In the genomic region with DNA sequence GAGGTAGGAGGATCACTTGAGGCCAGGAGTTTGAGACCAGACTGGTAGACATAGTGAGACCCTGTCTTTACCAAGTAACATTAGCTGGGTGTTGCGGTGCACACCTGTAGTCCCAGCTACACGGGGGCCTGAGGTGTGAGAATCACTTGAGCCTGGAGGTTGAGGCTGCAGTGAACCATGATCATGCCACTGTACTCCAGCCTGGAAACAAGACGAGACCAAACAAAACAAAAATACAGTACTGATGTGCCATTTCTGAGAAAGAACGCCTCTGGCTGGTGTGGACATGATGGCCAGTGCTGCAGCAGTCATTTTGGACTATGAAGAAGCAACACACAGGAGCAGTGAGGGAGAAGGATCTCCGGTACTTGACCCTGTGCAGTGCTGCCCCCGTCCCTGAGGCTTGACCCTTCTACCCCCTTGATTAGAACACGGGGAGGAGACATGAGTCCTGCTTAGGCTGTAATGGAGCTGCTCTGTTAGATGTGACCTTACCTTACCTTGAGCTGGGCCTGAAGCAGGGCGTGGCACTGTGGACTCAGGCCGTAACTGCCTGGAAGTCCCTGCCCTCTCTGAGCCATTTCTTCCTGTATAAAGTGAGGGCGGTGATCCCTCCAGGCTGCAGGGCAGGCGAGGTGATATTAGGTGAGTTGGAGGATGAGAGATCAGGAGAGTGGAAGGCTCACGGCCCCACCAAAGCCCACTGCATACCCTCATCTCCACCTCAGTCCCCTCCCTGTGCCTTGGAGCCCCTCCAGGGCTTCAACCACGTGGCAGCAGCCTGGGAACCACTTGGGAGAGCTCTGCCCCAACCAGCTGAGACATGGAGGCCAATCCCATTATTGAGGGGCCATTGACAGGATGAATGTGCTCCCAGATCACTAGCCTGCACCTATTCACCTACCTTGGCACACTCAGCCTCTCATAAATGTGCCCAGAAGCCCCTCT, we compare ENCODE assay signal across 1 cellular context.
TF ChIP-seq lines count a peak whose summit lies in the region.

No MANE protein-coding gene starts in this region.

TF ChIP-seq in K562, 482 proteins besides CTCF, POLR2A, EP300 and RAD21 (continued from another document and continues in another):
- TF ChIP-seq HNRNPH1 (optimal IDR thresholded peaks at IDR 0.05; ENCODE audit: low read depth, low read length) (no peak), PYGO2 (tag; IDR thresholded peaks at IDR 0.05) (no peak), RREB1 (CRISPR knock-in tag; IDR thresholded peaks at IDR 0.05) (no peak), ZNF699 (CRISPR knock-in tag; IDR thresholded peaks at IDR 0.05; ENCODE audit: insufficient replicate concordance) (no peak), ZBTB40 (IDR thresholded peaks at IDR 0.05) (no peak), ZBTB40 (CRISPR knock-in tag; IDR thresholded peaks at IDR 0.05) (no peak), ZNF830 (CRISPR knock-in tag; IDR thresholded peaks at IDR 0.05) (no peak), SMAD4 (CRISPR knock-in tag; conservative IDR thresholded peaks at IDR 0.05) (no peak; the same call in 1 of the 2 replicates), SREBF1 (IDR thresholded peaks at IDR 0.05; ENCODE audit: borderline replicate concordance, low read depth, low read length) (no peak), ZC3H11A (IDR thresholded peaks at IDR 0.05; ENCODE audit: low read depth, low read length) (no peak), ZBTB17 (CRISPR knock-in tag; IDR thresholded peaks at IDR 0.05) (no peak), DNMT1 (IDR thresholded peaks at IDR 0.05) (no peak), CBFA2T3 (IDR thresholded peaks at IDR 0.05) (no peak), GATAD2B (IDR thresholded peaks at IDR 0.05; ENCODE audit: borderline replicate concordance) (no peak), GTF2E2 (tag; IDR thresholded peaks at IDR 0.05) (no peak), DIDO1 (tag; IDR thresholded peaks at IDR 0.05; ENCODE audit: low read depth) (no peak), NKRF (IDR thresholded peaks at IDR 0.05; ENCODE audit: borderline replicate concordance) (no peak; the same call in 1 of the 2 replicates), ZNF324 (CRISPR knock-in tag; IDR thresholded peaks at IDR 0.05) (no peak), ZNF551 (CRISPR knock-in tag; IDR thresholded peaks at IDR 0.05) (no peak), CBX3 (IDR thresholded peaks at IDR 0.05; ENCODE audit: borderline replicate concordance in 1 of 2, low read length in 2 of 2) (no peak), ZNF3 (CRISPR knock-in tag; IDR thresholded peaks at IDR 0.05) (no peak), KDM5B (IDR thresholded peaks at IDR 0.05; ENCODE audit: insufficient replicate concordance, low read depth, low read length) (peak; percentile 38), ZNF740 (CRISPR knock-in tag; IDR thresholded peaks at IDR 0.05) (no peak), ZNF740 (tag; IDR thresholded peaks at IDR 0.05) (no peak), C11orf30 (IDR thresholded peaks at IDR 0.05; ENCODE audit: low read depth) (no peak), CBX8 (IDR thresholded peaks at IDR 0.05; ENCODE audit: borderline replicate concordance, extremely low read depth, low read depth, low read length, poor library complexity, severe bottlenecking) (no peak)
- TF ChIP-seq, protein P1, sequence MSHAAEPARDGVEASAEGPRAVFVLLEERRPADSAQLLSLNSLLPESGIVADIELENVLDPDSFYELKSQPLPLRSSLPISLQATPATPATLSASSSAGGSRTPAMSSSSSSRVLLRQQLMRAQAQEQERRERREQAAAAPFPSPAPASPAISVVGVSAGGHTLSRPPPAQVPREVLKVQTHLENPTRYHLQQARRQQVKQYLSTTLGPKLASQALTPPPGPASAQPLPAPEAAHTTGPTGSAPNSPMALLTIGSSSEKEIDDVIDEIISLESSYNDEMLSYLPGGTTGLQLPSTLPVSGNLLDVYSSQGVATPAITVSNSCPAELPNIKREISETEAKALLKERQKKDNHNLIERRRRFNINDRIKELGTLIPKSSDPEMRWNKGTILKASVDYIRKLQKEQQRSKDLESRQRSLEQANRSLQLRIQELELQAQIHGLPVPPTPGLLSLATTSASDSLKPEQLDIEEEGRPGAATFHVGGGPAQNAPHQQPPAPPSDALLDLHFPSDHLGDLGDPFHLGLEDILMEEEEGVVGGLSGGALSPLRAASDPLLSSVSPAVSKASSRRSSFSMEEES (CRISPR knock-in tag; IDR thresholded peaks at IDR 0.05) = no peak
- TF ChIP-seq, protein P2, sequence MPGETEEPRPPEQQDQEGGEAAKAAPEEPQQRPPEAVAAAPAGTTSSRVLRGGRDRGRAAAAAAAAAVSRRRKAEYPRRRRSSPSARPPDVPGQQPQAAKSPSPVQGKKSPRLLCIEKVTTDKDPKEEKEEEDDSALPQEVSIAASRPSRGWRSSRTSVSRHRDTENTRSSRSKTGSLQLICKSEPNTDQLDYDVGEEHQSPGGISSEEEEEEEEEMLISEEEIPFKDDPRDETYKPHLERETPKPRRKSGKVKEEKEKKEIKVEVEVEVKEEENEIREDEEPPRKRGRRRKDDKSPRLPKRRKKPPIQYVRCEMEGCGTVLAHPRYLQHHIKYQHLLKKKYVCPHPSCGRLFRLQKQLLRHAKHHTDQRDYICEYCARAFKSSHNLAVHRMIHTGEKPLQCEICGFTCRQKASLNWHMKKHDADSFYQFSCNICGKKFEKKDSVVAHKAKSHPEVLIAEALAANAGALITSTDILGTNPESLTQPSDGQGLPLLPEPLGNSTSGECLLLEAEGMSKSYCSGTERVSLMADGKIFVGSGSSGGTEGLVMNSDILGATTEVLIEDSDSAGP (CRISPR knock-in tag; IDR thresholded peaks at IDR 0.05) = no peak
- TF ChIP-seq, protein P3, sequence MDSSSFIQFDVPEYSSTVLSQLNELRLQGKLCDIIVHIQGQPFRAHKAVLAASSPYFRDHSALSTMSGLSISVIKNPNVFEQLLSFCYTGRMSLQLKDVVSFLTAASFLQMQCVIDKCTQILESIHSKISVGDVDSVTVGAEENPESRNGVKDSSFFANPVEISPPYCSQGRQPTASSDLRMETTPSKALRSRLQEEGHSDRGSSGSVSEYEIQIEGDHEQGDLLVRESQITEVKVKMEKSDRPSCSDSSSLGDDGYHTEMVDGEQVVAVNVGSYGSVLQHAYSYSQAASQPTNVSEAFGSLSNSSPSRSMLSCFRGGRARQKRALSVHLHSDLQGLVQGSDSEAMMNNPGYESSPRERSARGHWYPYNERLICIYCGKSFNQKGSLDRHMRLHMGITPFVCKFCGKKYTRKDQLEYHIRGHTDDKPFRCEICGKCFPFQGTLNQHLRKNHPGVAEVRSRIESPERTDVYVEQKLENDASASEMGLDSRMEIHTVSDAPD (CRISPR knock-in tag; IDR thresholded peaks at IDR 0.05) = no peak
